In the genomic region with DNA sequence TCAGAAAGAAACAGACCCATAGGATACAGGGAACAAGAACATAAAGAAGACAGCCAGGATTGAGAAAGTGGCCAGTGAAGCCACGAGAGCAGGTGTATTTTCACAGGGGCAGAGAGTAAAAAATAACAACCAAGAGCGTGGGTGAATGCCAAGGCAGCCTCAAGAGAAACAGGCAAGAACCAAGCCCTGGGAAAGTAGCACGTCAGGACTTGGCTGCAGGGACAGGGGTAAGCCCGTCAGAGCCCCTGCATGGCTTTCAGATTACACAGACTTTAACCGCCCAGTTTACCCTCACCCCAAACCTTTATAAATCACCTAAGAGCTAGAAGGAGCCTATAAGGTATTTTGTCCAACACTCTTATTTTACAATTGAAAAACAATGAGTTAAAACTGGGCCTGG, we compare ENCODE assay signal across 12 cellular contexts. TPM values are rescaled to one million over a fixed set of nuclear protein-coding genes. Genes with fewer than 3 reads are reported as not detected.
DNase-seq lines count a peak whose midpoint lies in the region; ATAC-seq, FAIRE-seq and TF ChIP-seq lines count a peak whose summit lies in the region.
"Had no signal": no experiment of that assay in that cellular context is flagged by ENCODE, and none has a peak within 500 bp of the region (broad histone marks: within the 10 kb centered on the region; RNA-seq: fewer than 3 reads in every experiment).

No MANE protein-coding gene starts in this region.

- H3K36me3 ChIP-seq in CD8-positive, alpha-beta T cell (ENCODE audit: insufficient read depth, low read length): no peaks in the 10 kb centered on the region
- no peaks in the 10 kb centered on the region for H3K36me3 ChIP-seq in astrocyte (ENCODE audit: insufficient read depth, low read length)
- H3K36me3 ChIP-seq: BE2C had no signal

- no peak overlapping the region for H3K4me2 ChIP-seq in astrocyte (ENCODE audit: low read length)

- no peak for TF ChIP-seq CTCF in CD8-positive, alpha-beta T cell (IDR thresholded peaks at IDR 0.05)
- TF ChIP-seq CTCF in astrocyte (IDR thresholded peaks at IDR 0.05; ENCODE audit: insufficient read depth, low read depth, low read length): no peak

- H3K9me3 ChIP-seq in CD8-positive, alpha-beta T cell (ENCODE audit: low read length): no peaks in the 10 kb centered on the region
- H3K9me3 ChIP-seq in astrocyte (ENCODE audit: insufficient read depth, low read depth, low read length): peaks cover 2% of the 10 kb centered on the region
- H3K9me3 ChIP-seq: BE2C had no signal

- peak overlapping the region; percentile 83 for H3K4me3 Mint-ChIP-seq in CD8-positive, alpha-beta T cell
- H3K4me3 Mint-ChIP-seq in T-cell (peak overlapping the region; percentile 87 to 90 (median 88)), astrocyte (ENCODE audit: unreplicated experiment) (peak overlapping the region; percentile 45), naive B cell (peak overlapping the region; percentile 54 to 89 (median 80))

- H3K27ac Mint-ChIP-seq in CD8-positive, alpha-beta T cell: peak overlapping the region; percentile 91
- peak overlapping the region; percentile 91 to 99 for H3K27ac Mint-ChIP-seq in T-cell
- peak overlapping the region; percentile 99 for H3K27ac Mint-ChIP-seq in astrocyte (ENCODE audit: unreplicated experiment)
- peak overlapping the region; percentile 27 to 95 (median 86) for H3K27ac Mint-ChIP-seq in naive B cell

- intact Hi-C loops in CD8-positive, alpha-beta T cell (cut with DNase I, micrococcal nuclease): loop anchor here (2.0 to 5.0 kb wide), 2 partner anchors 38 to 161 kb away; no protein-coding TSS in a partner anchor

- FAIRE-seq in astrocyte (lab: Jason Lieb, UNC): no peak

- peaks cover 46% of the 10 kb centered on the region for H3K36me3 Mint-ChIP-seq in CD8-positive, alpha-beta T cell
- H3K36me3 Mint-ChIP-seq in T-cell (peaks cover 23% of the 10 kb centered on the region), astrocyte (ENCODE audit: low read depth, unreplicated experiment) (peaks cover 4% of the 10 kb centered on the region), naive B cell (no peaks in the 10 kb centered on the region)

- H3K4me1 Mint-ChIP-seq in CD8-positive, alpha-beta T cell (ENCODE audit: low read depth): peaks cover 72% of the 10 kb centered on the region
- H3K4me1 Mint-ChIP-seq in T-cell (peaks cover 74 to 91% (median 89%) of the 10 kb centered on the region in 3 donors), astrocyte (ENCODE audit: low read depth, unreplicated experiment) (peaks cover 44% of the 10 kb centered on the region), naive B cell (peaks cover 43 to 79% (median 66%) of the 10 kb centered on the region in 3 donors)

- no peaks in the 10 kb centered on the region for H3K79me2 ChIP-seq in astrocyte (ENCODE audit: insufficient read depth, low read length)
- H3K79me2 ChIP-seq: parathyroid adenoma had no signal

- no peaks in the 10 kb centered on the region for H3K27me3 ChIP-seq in CD8-positive, alpha-beta T cell (ENCODE audit: insufficient read depth, low read length)
- H3K27me3 ChIP-seq in astrocyte (ENCODE audit: insufficient read depth, low read length): no peaks in the 10 kb centered on the region
- H3K27me3 ChIP-seq: BE2C had no signal

- peak overlapping the region; percentile 81 for H3K4me3 ChIP-seq in CD8-positive, alpha-beta T cell (ENCODE audit: low read depth, low read length)
- H3K4me3 ChIP-seq in astrocyte (ENCODE audit: insufficient read depth, low read depth, low read length): no peak overlapping the region

- CTCF ChIA-PET in CD8-positive, alpha-beta T cell (lab: Charles Lee): interaction anchor here (1.0 to 6.4 kb wide), 8 partner anchors 9 to 165 kb away, joined by 3 to 32 read pairs (median 5); partner anchors contain the start of gene ARL4C
- CTCF ChIA-PET in T-cell (lab: Charles Lee): interaction anchor here (0.6 to 3.2 kb wide), 5 partner anchors 27 to 161 kb away, joined by 3 to 28 read pairs (median 12); no protein-coding TSS in a partner anchor

- peak overlapping the region; percentile 91 for H3K27ac ChIP-seq in CD8-positive, alpha-beta T cell (ENCODE audit: low read depth, low read length)
- peak overlapping the region; percentile 98 for H3K27ac ChIP-seq in astrocyte (ENCODE audit: low read depth, low read length)
- H3K27ac ChIP-seq: parathyroid adenoma had no signal

- H3K27me3 Mint-ChIP-seq in CD8-positive, alpha-beta T cell (ENCODE audit: low read depth): no peaks in the 10 kb centered on the region
- no peaks in the 10 kb centered on the region for H3K27me3 Mint-ChIP-seq in T-cell
- H3K27me3 Mint-ChIP-seq in astrocyte (ENCODE audit: low read depth, unreplicated experiment): no peaks in the 10 kb centered on the region
- no peaks in the 10 kb centered on the region for H3K27me3 Mint-ChIP-seq in naive B cell

- DNase-seq in CD8-positive, alpha-beta T cell: peak in 3 of 7 experiments; percentile 39 to 58 (median 45)
- DNase-seq in T-cell (peak in 28 of 34 experiments; percentile 14 to 72 (median 45)), astrocyte (ENCODE audit: low read depth) (no peak), naive B cell (no peak), DMS 273 treated with DMSO at 0.1 percent for 48 hours (lab: John Stamatoyannopoulos, UW) (no peak), inferior parietal cortex (ENCODE audit: extremely low spot score) (no peak), NCI-H69 (lab: John Stamatoyannopoulos, UW) (no peak)
- DNase-seq: BE2C, cerebellar nuclear complex, NCI-H2171 treated with DMSO at 0.1 percent for 48 hours had no signal

- peaks cover 61% of the 10 kb centered on the region for H3K4me1 ChIP-seq in CD8-positive, alpha-beta T cell (ENCODE audit: insufficient read depth, low read length)
- peaks cover 44% of the 10 kb centered on the region for H3K4me1 ChIP-seq in astrocyte (ENCODE audit: insufficient read depth, low read length)
- H3K4me1 ChIP-seq: BE2C, parathyroid adenoma had no signal

- H4K20me1 ChIP-seq in astrocyte (ENCODE audit: insufficient read depth, low read length): no peaks in the 10 kb centered on the region

- H3K9me3 Mint-ChIP-seq in CD8-positive, alpha-beta T cell: peaks cover 8% of the 10 kb centered on the region
- H3K9me3 Mint-ChIP-seq in T-cell (peaks cover 0 to 4% (median 0%) of the 10 kb centered on the region in 3 donors), astrocyte (ENCODE audit: unreplicated experiment) (peaks cover 11% of the 10 kb centered on the region), naive B cell (peaks cover 0 to 7% (median 2%) of the 10 kb centered on the region in 7 donors)

- POLR2A ChIA-PET in CD8-positive, alpha-beta T cell (lab: Charles Lee): interaction anchor here (1.0 to 7.2 kb wide), 8 partner anchors 9 to 322 kb away, joined by 3 to 102 read pairs (median 17); partner anchors contain the start of gene ARL4C
- POLR2A ChIA-PET in T-cell (lab: Charles Lee): interaction anchor here (0.7 to 5.2 kb wide), 14 partner anchors 9 to 163 kb away, joined by 3 to 74 read pairs (median 12); partner anchors contain the start of gene ARL4C (in 1 of the 2)

- H2AFZ ChIP-seq in astrocyte (ENCODE audit: low read depth, low read length): no peak overlapping the region
- H2AFZ ChIP-seq: parathyroid adenoma had no signal

- peak overlapping the region; percentile 74 for H3K9ac ChIP-seq in astrocyte (ENCODE audit: low read length)
- H3K9ac ChIP-seq: parathyroid adenoma had no signal

- peak; percentile 31 for ATAC-seq in CD8-positive, alpha-beta T cell
- peak; percentile 18 to 41 (median 29) for ATAC-seq in T-cell (replicated peaks in 1 of 4)
- no peak for ATAC-seq in naive B cell (ENCODE audit: low read depth in 2 of 2)
- no peak for ATAC-seq in HG02938 (IDR thresholded peaks at IDR 0.05; ENCODE audit: unreplicated experiment)

RNA-seq across cellular contexts. Expression of gene ARL4C, which starts 43.7 kb away (rescaled TPM):
- total RNA-seq in CD8-positive, alpha-beta T cell: 100 to 1,000 TPM; 484 to 496 TPM
- 100 to 1,000 TPM; 209 to 424 (median 294) TPM for total RNA-seq in T-cell
- 59.3 and 70.7 TPM in 2 replicates for total RNA-seq in astrocyte
- 10 to 100 TPM; 18.2 to 37.1 (median 28.5) TPM for polyA plus RNA-seq in naive B cell (ENCODE audit: low read depth in 6 of 6)

Comparison
In these comparisons a context has a peak if more than half of its experiments do, and no peak if none do; other contexts are left out.
1. ATAC-seq: peak in CD8-positive, alpha-beta T cell (single experiment) and T-cell (4 of 4); none in naive B cell (0 of 2) and HG02938 (single experiment).
2. DNase-seq: peak in T-cell (28 of 34); none in astrocyte (single experiment), naive B cell (single experiment), DMS 273 treated with DMSO at 0.1 percent for 48 hours (single experiment), inferior parietal cortex (single experiment) and NCI-H69 (single experiment).
3. Peak in every context shown above with its lines, with median percentiles within 50 percentile points of each other: H3K27ac Mint-ChIP-seq and H3K4me3 Mint-ChIP-seq.